22 cellular contexts compared by ENCODE assay signal in the genomic region with DNA sequence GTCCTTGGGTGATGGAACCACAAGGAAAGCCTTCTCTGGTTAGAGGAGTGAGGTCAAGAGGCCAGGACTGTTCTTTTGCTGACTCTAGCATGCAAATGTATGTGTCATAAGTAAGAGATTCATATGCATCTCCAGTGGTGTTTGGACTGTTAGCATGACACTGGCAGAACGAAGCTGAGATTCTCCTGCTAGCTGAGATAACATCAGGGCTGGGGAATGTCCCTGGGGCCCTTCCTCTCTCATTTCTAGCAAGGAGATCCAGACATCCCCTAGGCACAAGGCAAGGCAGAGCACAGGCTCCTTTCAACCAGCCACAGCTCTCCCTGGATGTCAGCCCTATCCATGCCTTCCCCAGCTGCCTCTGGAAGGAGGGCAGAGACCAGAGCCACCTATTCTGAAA.
DNase-seq lines count a peak whose midpoint lies in the region; ATAC-seq and TF ChIP-seq lines count a peak whose summit lies in the region.
"Had no signal": no experiment of that assay in that cellular context is flagged by ENCODE, and none has a peak within 500 bp of the region (broad histone marks: within the 10 kb centered on the region; RNA-seq: fewer than 3 reads in every experiment).

No MANE protein-coding gene starts in this region.

- H3K4me2 ChIP-seq in hepatocyte, result no peak overlapping the region

- no peaks in the 10 kb centered on the region for H3K4me1 ChIP-seq in hepatocyte (ENCODE audit: insufficient read depth)
- H3K4me1 ChIP-seq: foreskin keratinocyte, pancreas, right lobe of liver had no signal

- no peak overlapping the region for H3K4me3 Mint-ChIP-seq in activated T-helper 17 cell treated with anti-CD3 and anti-CD28 coated beads, Interleukin-2, amount 50 U/mL, for 72 hours
- H3K4me3 Mint-ChIP-seq: activated naive CD8-positive, alpha-beta T cell treated with anti-CD3 and anti-CD28 coated beads, Interleukin-2, amount 50 U/mL, for 24 hours; stimulated activated memory B cell treated with anti-CD40 and anti-IgM and Interleukin-4, amounts not matched to agents 10 μg/mL and 1 μg/mL and 100 μg/mL, for 72 hours had no signal

- H3K79me2 ChIP-seq in hepatocyte, result no peaks in the 10 kb centered on the region

- H3K9me3 ChIP-seq in AG04450 (ENCODE audit: control insufficient read depth, insufficient read depth, low read length), result no peaks in the 10 kb centered on the region
- no peaks in the 10 kb centered on the region for H3K9me3 ChIP-seq in hepatocyte (ENCODE audit: low read depth)
- H3K9me3 ChIP-seq: MG63, pancreas, right lobe of liver had no signal

- H3K27ac ChIP-seq in AG04450 (ENCODE audit: low read depth, low read length) (no peak overlapping the region), hepatocyte (no peak overlapping the region)
- H3K27ac ChIP-seq: cardiac muscle cell, dorsolateral prefrontal cortex, foreskin keratinocyte, pancreas, right lobe of liver had no signal

- H3K9me3 Mint-ChIP-seq in activated T-helper 17 cell treated with anti-CD3 and anti-CD28 coated beads, Interleukin-2, amount 50 U/mL, for 72 hours, result no peaks in the 10 kb centered on the region
- H3K9me3 Mint-ChIP-seq: activated naive CD8-positive, alpha-beta T cell treated with anti-CD3 and anti-CD28 coated beads, Interleukin-2, amount 50 U/mL, for 24 hours; stimulated activated memory B cell treated with anti-CD40 and anti-IgM and Interleukin-4, amounts not matched to agents 10 μg/mL and 1 μg/mL and 100 μg/mL, for 72 hours had no signal

- no peak for TF ChIP-seq CTCF in AG04450 (IDR thresholded peaks at IDR 0.05; ENCODE audit: low read depth, low read length)
- no peak for TF ChIP-seq CTCF in hepatocyte (IDR thresholded peaks at IDR 0.05; ENCODE audit: poor library complexity)

- no peak overlapping the region for H2AFZ ChIP-seq in hepatocyte

- CTCF ChIA-PET in AG04450 (lab: Charles Lee), result no interaction called here

- peak; percentile 11 for ATAC-seq in activated T-helper 17 cell treated with anti-CD3 and anti-CD28 coated beads, Interleukin-2, amount 50 U/mL, for 72 hours (replicated peaks)
- ATAC-seq: activated naive CD8-positive, alpha-beta T cell treated with anti-CD3 and anti-CD28 coated beads, Interleukin-2, amount 50 U/mL, for 24 hours; foreskin keratinocyte; pancreas; right lobe of liver; stimulated activated memory B cell treated with anti-CD40 and anti-IgM and Interleukin-4, amounts not matched to agents 10 μg/mL and 1 μg/mL and 100 μg/mL, for 72 hours had no signal

- H3K4me1 Mint-ChIP-seq in activated T-helper 17 cell treated with anti-CD3 and anti-CD28 coated beads, Interleukin-2, amount 50 U/mL, for 72 hours, result no peaks in the 10 kb centered on the region
- H3K4me1 Mint-ChIP-seq: activated naive CD8-positive, alpha-beta T cell treated with anti-CD3 and anti-CD28 coated beads, Interleukin-2, amount 50 U/mL, for 24 hours; stimulated activated memory B cell treated with anti-CD40 and anti-IgM and Interleukin-4, amounts not matched to agents 10 μg/mL and 1 μg/mL and 100 μg/mL, for 72 hours had no signal

- H3K27me3 ChIP-seq in AG04450 (ENCODE audit: control insufficient read depth, insufficient read depth, low read length) (no peaks in the 10 kb centered on the region), hepatocyte (no peaks in the 10 kb centered on the region)
- H3K27me3 ChIP-seq: cardiac muscle cell, foreskin keratinocyte, MG63, right lobe of liver had no signal

- WGBS in hepatocyte (ENCODE audit: low lambda C conversion rate, missing lambda C conversion rate), result 24% methylated on average over 1 of the region's 1 CpG

- POLR2A ChIA-PET in AG04450 (lab: Yijun Ruan, JAX), result no interaction called here

- no peak overlapping the region for H3K27ac Mint-ChIP-seq in activated T-helper 17 cell treated with anti-CD3 and anti-CD28 coated beads, Interleukin-2, amount 50 U/mL, for 72 hours
- H3K27ac Mint-ChIP-seq: activated naive CD8-positive, alpha-beta T cell treated with anti-CD3 and anti-CD28 coated beads, Interleukin-2, amount 50 U/mL, for 24 hours; stimulated activated memory B cell treated with anti-CD40 and anti-IgM and Interleukin-4, amounts not matched to agents 10 μg/mL and 1 μg/mL and 100 μg/mL, for 72 hours had no signal

- DNase-seq in AG04450 (ENCODE audit: low read depth, low spot score), result peak; percentile 8
- DNase-seq in GM04503 (ENCODE audit: low read depth), result peak; percentile 23
- DNase-seq in hepatocyte (ENCODE audit: low spot score), result peak; percentile 14
- no peak for DNase-seq in OCI-M1 (lab: John Stamatoyannopoulos, UW)
- DNase-seq in activated CD4-positive, alpha-beta T cell treated with anti-CD3 and anti-CD28 coated beads for 48 hours, result no peak
- no peak for DNase-seq in stimulated activated CD8-positive, alpha-beta memory T cell treated with anti-CD3 and anti-CD28 coated beads, Interleukin-4, amount 100 ng/mL, for 48 hours
- no peak for DNase-seq in SHP77 (lab: John Stamatoyannopoulos, UW)
- DNase-seq: activated CD4-positive, alpha-beta T cell treated with anti-CD3 and anti-CD28 coated beads, Interleukin-2, amount 50 U/mL, for 1 hour; activated CD8-positive, alpha-beta memory T cell treated with anti-CD3 and anti-CD28 coated beads, Interleukin-2, amount 50 U/mL, for 4 hours; activated effector memory CD4-positive, alpha-beta T cell treated with Interleukin-2 at 50 U/mL for 16 hours; activated naive CD8-positive, alpha-beta T cell treated with anti-CD3 and anti-CD28 coated beads, Interleukin-2, amount 50 U/mL, for 24 hours; DMS 273 treated with DMSO at 0.1 percent for 48 hours; dorsolateral prefrontal cortex; MG63; NCI-H748 treated with DMSO at 0.1 percent for 48 hours; pancreas; right lobe of liver; SIG-M5 had no signal

- no peak overlapping the region for H3K4me3 ChIP-seq in AG04450 (ENCODE audit: low read depth, low read length)
- no peak overlapping the region for H3K4me3 ChIP-seq in hepatocyte
- H3K4me3 ChIP-seq: cardiac muscle cell, dorsolateral prefrontal cortex, MG63, pancreas, right lobe of liver had no signal

- H3K36me3 Mint-ChIP-seq in activated T-helper 17 cell treated with anti-CD3 and anti-CD28 coated beads, Interleukin-2, amount 50 U/mL, for 72 hours (ENCODE audit: low read depth), result no peaks in the 10 kb centered on the region
- H3K36me3 Mint-ChIP-seq: stimulated activated memory B cell treated with anti-CD40 and anti-IgM and Interleukin-4, amounts not matched to agents 10 μg/mL and 1 μg/mL and 100 μg/mL, for 72 hours had no signal

- H3K27me3 Mint-ChIP-seq in activated T-helper 17 cell treated with anti-CD3 and anti-CD28 coated beads, Interleukin-2, amount 50 U/mL, for 72 hours, result peaks cover 3% of the 10 kb centered on the region
- H3K27me3 Mint-ChIP-seq: stimulated activated memory B cell treated with anti-CD40 and anti-IgM and Interleukin-4, amounts not matched to agents 10 μg/mL and 1 μg/mL and 100 μg/mL, for 72 hours had no signal

- no peaks in the 10 kb centered on the region for H4K20me1 ChIP-seq in hepatocyte (ENCODE audit: insufficient read depth, poor library complexity, severe bottlenecking)

- H3K9me2 ChIP-seq in hepatocyte (replicated peaks; ENCODE audit: insufficient read depth), result no peaks in the 10 kb centered on the region

- H3K36me3 ChIP-seq in hepatocyte (replicated peaks; ENCODE audit: insufficient read depth, low read depth), result no peaks in the 10 kb centered on the region
- H3K36me3 ChIP-seq: cardiac muscle cell, MG63, pancreas, right lobe of liver had no signal

Comparison
In these comparisons a context has a peak if more than half of its experiments do, and no peak if none do; other contexts are left out.
1. DNase-seq: peak in AG04450 (single experiment), GM04503 (single experiment) and hepatocyte (single experiment); none in OCI-M1 (single experiment), activated CD4-positive, alpha-beta T cell treated with anti-CD3 and anti-CD28 coated beads for 48 hours (single experiment), stimulated activated CD8-positive, alpha-beta memory T cell treated with anti-CD3 and anti-CD28 coated beads, Interleukin-4, amount 100 ng/mL, for 48 hours (single experiment) and SHP77 (0 of 2).